In the genomic region with DNA sequence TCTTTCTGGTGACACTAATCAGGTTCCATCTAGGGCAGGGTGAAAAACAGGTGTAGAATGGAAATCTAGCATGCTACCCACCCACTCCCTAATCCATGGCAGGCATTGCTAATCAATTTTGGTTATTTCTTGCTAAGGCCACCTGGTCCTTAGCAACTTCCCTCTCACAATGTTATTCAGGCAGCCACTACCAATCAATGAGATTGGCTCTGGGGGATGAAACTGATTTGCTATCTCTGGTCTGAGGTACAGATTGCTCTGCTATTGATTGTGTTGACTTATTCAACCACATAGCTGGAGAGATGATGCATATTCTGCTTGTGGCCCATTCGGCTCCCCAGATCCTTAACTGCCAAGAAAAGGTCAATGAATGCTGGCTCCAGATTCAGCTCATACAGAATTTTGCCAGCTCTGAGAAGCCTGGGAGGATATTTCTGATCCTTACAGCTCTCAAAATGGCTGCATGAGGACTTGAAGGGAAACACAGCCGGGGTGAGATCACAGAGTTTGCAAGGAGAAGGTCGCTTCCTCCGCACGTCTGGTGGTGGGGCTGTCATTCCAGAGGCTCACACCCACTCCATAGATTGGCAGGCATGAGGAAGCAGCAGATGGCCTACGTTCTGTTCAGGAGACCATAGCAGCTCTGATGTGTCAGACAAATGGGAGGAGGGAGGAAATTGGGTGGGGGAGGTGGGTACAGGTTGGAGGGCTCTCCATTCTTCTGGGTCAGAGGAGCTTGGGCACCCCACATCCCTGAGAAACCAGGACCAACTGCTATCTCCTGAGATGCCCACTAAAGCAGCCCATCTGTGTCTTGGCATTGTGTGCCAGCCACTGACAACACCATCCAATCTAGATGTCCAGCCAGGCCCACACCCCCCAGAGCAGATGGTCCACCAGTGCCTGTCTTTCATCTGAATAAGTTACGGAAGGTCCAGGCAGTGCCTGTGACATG, we compare ENCODE assay signal across 14 cellular contexts. TPM values are rescaled to one million over a fixed set of nuclear protein-coding genes. Genes with fewer than 3 reads are reported as not detected.
DNase-seq lines count a peak whose midpoint lies in the region; ATAC-seq, FAIRE-seq and TF ChIP-seq lines count a peak whose summit lies in the region.
"Had no signal": no experiment of that assay in that cellular context is flagged by ENCODE, and none has a peak within 500 bp of the region (broad histone marks: within the 10 kb centered on the region; RNA-seq: fewer than 3 reads in every experiment).

No MANE protein-coding gene starts in this region.

- ATAC-seq in naive thymus-derived CD4-positive, alpha-beta T cell, result no peak
- ATAC-seq in HG02840 (IDR thresholded peaks at IDR 0.05; ENCODE audit: low FRiP score, unreplicated experiment) (no peak), GM19023 (IDR thresholded peaks at IDR 0.05; ENCODE audit: unreplicated experiment) (no peak)

- H3K4me3 ChIP-seq in astrocyte (ENCODE audit: insufficient read depth, low read depth, low read length), result no peak overlapping the region
- H3K4me3 ChIP-seq in naive thymus-derived CD4-positive, alpha-beta T cell (ENCODE audit: low read length), result no peak overlapping the region
- H3K4me3 ChIP-seq: cardiac muscle cell, right lobe of liver had no signal

- H3K4me2 ChIP-seq in astrocyte (ENCODE audit: low read length), result no peak overlapping the region

- peak overlapping the region; percentile 50 for H3K27ac Mint-ChIP-seq in astrocyte (ENCODE audit: unreplicated experiment)
- peak overlapping the region in 8 of 9 donors; percentile 80 to 99 (median 94) for H3K27ac Mint-ChIP-seq in naive thymus-derived CD4-positive, alpha-beta T cell

- H3K4me3 Mint-ChIP-seq in astrocyte (ENCODE audit: unreplicated experiment), result no peak overlapping the region
- H3K4me3 Mint-ChIP-seq in naive thymus-derived CD4-positive, alpha-beta T cell, result peak overlapping the region in 3 of 10 donors; percentile 64 to 79 (median 69)

- DNase-seq in D341Med (ENCODE audit: low spot score) (peak; percentile 86), NCI-H2171 treated with DMSO at 0.1 percent for 48 hours (lab: John Stamatoyannopoulos, UW) (peak; percentile 96), astrocyte (ENCODE audit: low read depth) (no peak), RKO (ENCODE audit: low spot score) (no peak), HUDEP-2 (lab: John Stamatoyannopoulos, UW; ENCODE audit: unreplicated experiment in 76 of 76) (no peak)
- no peak for DNase-seq in naive thymus-derived CD4-positive, alpha-beta T cell
- DNase-seq: NCI-H2227 treated with DMSO at 0.1 percent for 48 hours, right lobe of liver, SW 1271 had no signal

- no peaks in the 10 kb centered on the region for H3K79me2 ChIP-seq in astrocyte (ENCODE audit: insufficient read depth, low read length)

- POLR2A ChIA-PET in naive thymus-derived CD4-positive, alpha-beta T cell (lab: Charles Lee), result interaction anchor here (1.2 kb wide), 1 partner anchor 9 kb away, joined by 3 read pairs; no protein-coding TSS in a partner anchor

- peaks cover 54% of the 10 kb centered on the region for H3K27me3 Mint-ChIP-seq in astrocyte (ENCODE audit: low read depth, unreplicated experiment)
- H3K27me3 Mint-ChIP-seq in naive thymus-derived CD4-positive, alpha-beta T cell, result peaks cover 0 to 2% (median 0%) of the 10 kb centered on the region in 5 donors

- H3K4me1 Mint-ChIP-seq in astrocyte (ENCODE audit: low read depth, unreplicated experiment), result peaks cover 8% of the 10 kb centered on the region
- H3K4me1 Mint-ChIP-seq in naive thymus-derived CD4-positive, alpha-beta T cell, result peaks cover 17 to 27% (median 22%) of the 10 kb centered on the region in 7 donors

- no peak overlapping the region for H3K9ac ChIP-seq in astrocyte (ENCODE audit: low read length)

- CTCF ChIA-PET in naive thymus-derived CD4-positive, alpha-beta T cell (lab: Charles Lee), result interaction anchor here (0.6 kb wide), 1 partner anchor 21 kb away, joined by 3 read pairs; no protein-coding TSS in a partner anchor

- H3K4me1 ChIP-seq in astrocyte (ENCODE audit: insufficient read depth, low read length), result peaks cover 8% of the 10 kb centered on the region
- peaks cover 13 to 27% of the 10 kb centered on the region in 2 donors for H3K4me1 ChIP-seq in naive thymus-derived CD4-positive, alpha-beta T cell (ENCODE audit: control insufficient read depth in 2 of 2, insufficient read depth in 2 of 2, low read length in 2 of 2)
- H3K4me1 ChIP-seq: right lobe of liver had no signal

- no peaks in the 10 kb centered on the region for H4K20me1 ChIP-seq in astrocyte (ENCODE audit: insufficient read depth, low read length)

- H3K36me3 Mint-ChIP-seq in astrocyte (ENCODE audit: low read depth, unreplicated experiment), result peaks cover 2% of the 10 kb centered on the region
- H3K36me3 Mint-ChIP-seq in naive thymus-derived CD4-positive, alpha-beta T cell, result no peaks in the 10 kb centered on the region

- peaks cover 7% of the 10 kb centered on the region for H3K27me3 ChIP-seq in astrocyte (ENCODE audit: insufficient read depth, low read length)
- no peaks in the 10 kb centered on the region for H3K27me3 ChIP-seq in naive thymus-derived CD4-positive, alpha-beta T cell (ENCODE audit: control insufficient read depth in 2 of 2, insufficient read depth in 2 of 2, low read length in 2 of 2)
- H3K27me3 ChIP-seq: right lobe of liver had no signal

- H3K36me3 ChIP-seq in astrocyte (ENCODE audit: insufficient read depth, low read length), result no peaks in the 10 kb centered on the region
- no peaks in the 10 kb centered on the region for H3K36me3 ChIP-seq in naive thymus-derived CD4-positive, alpha-beta T cell (ENCODE audit: control insufficient read depth in 2 of 3, insufficient read depth in 3 of 3, low read length in 3 of 3)
- H3K36me3 ChIP-seq: cardiac muscle cell, right lobe of liver had no signal

- TF ChIP-seq CTCF in astrocyte (IDR thresholded peaks at IDR 0.05; ENCODE audit: insufficient read depth, low read depth, low read length), result no peak

- H3K27ac ChIP-seq in astrocyte (ENCODE audit: low read depth, low read length), result no peak overlapping the region
- peak overlapping the region; percentile 37 for H3K27ac ChIP-seq in naive thymus-derived CD4-positive, alpha-beta T cell (ENCODE audit: low read depth, low read length)
- H3K27ac ChIP-seq: cardiac muscle cell had no signal

- no peak for FAIRE-seq in astrocyte (lab: Jason Lieb, UNC)
- FAIRE-seq: frontal cortex had no signal

- H2AFZ ChIP-seq in astrocyte (ENCODE audit: low read depth, low read length), result no peak overlapping the region

- intact Hi-C loops in naive thymus-derived CD4-positive, alpha-beta T cell (cut with micrococcal nuclease), result no loop called here

- H3K9me3 Mint-ChIP-seq in astrocyte (ENCODE audit: unreplicated experiment), result no peaks in the 10 kb centered on the region
- no peaks in the 10 kb centered on the region for H3K9me3 Mint-ChIP-seq in naive thymus-derived CD4-positive, alpha-beta T cell

- no peaks in the 10 kb centered on the region for H3K9me3 ChIP-seq in astrocyte (ENCODE audit: insufficient read depth, low read depth, low read length)
- no peaks in the 10 kb centered on the region for H3K9me3 ChIP-seq in naive thymus-derived CD4-positive, alpha-beta T cell (ENCODE audit: control insufficient read depth in 2 of 3, low read length in 3 of 3)
- H3K9me3 ChIP-seq: right lobe of liver had no signal

RNA-seq across cellular contexts. Expression of a gene that starts 22.3 kb away (rescaled TPM):
- total RNA-seq in astrocyte, result not detected in 2 replicates
- total RNA-seq in naive thymus-derived CD4-positive, alpha-beta T cell, result 1 to 10 TPM in 1 of 5 experiments, under 1 TPM in 1, not detected in 3; 0.40 to 2.0 TPM
- under 1 TPM; 0.63 to 0.66 TPM for polyA plus RNA-seq in naive thymus-derived CD4-positive, alpha-beta T cell
- total RNA-seq: liver, right lobe of liver had no signal

RNA-seq across cellular contexts. Expression of a gene that starts 32.2 kb away (rescaled TPM):
- total RNA-seq in astrocyte, result 41.6 and 46.7 TPM in 2 replicates
- total RNA-seq in naive thymus-derived CD4-positive, alpha-beta T cell, result 100 to 1,000 TPM in 4 of 5 experiments, 10 to 100 TPM in 1; 89.3 to 162 (median 134) TPM
- polyA plus RNA-seq in naive thymus-derived CD4-positive, alpha-beta T cell, result 10 to 100 TPM in 1 of 2 donors, 1 to 10 TPM in 1; 6.2 to 21.8 TPM

RNA-seq across cellular contexts. Expression of a gene that starts 59.4 kb away (rescaled TPM):
- 1.8 and 2.6 TPM in 2 replicates for total RNA-seq in astrocyte
- 1 to 10 TPM; 1.6 to 6.4 (median 5.3) TPM for total RNA-seq in naive thymus-derived CD4-positive, alpha-beta T cell
- under 1 TPM; 0.27 to 0.49 TPM for polyA plus RNA-seq in naive thymus-derived CD4-positive, alpha-beta T cell

Comparison
In these comparisons a context has a peak if more than half of its experiments do, and no peak if none do; other contexts are left out.
1. DNase-seq: peak in D341Med (single experiment) and NCI-H2171 treated with DMSO at 0.1 percent for 48 hours (single experiment); none in astrocyte (single experiment), naive thymus-derived CD4-positive, alpha-beta T cell (0 of 9), RKO (single experiment) and HUDEP-2 (0 of 76).